13 cellular contexts compared by ENCODE assay signal in genomic region chr3:129591932-129592331, GRCh38. TPM values are rescaled to one million over a fixed set of nuclear protein-coding genes. Genes with fewer than 3 reads are reported as not detected.
DNase-seq lines count a peak whose midpoint lies in the region; ATAC-seq and TF ChIP-seq lines count a peak whose summit lies in the region.
"Had no signal": no experiment of that assay in that cellular context is flagged by ENCODE, and none has a peak within 500 bp of the region (broad histone marks: within the 10 kb centered on the region; RNA-seq: fewer than 3 reads in every experiment).

No MANE protein-coding gene starts in this region.

- H3K4me1 ChIP-seq in esophagus muscularis mucosa (peaks cover 78 to 100% (median 90%) of the 10 kb centered on the region in 4 donors), osteoblast (ENCODE audit: insufficient read depth, low read length) (peaks cover 44% of the 10 kb centered on the region), vagina (peaks cover 95% of the 10 kb centered on the region)

- peaks cover 41 to 65% of the 10 kb centered on the region in 2 donors for H3K4me1 Mint-ChIP-seq in natural killer cell
- H3K4me1 Mint-ChIP-seq in natural killer cell treated with Interleukin-12 subunit alpha and Interleukin-12 subunit beta and Interleukin-15 and Interleukin-18, amount 100 ng/mL, for 72 hours (ENCODE audit: low read depth in 2 of 2), result peaks cover 33 to 43% of the 10 kb centered on the region in 2 donors
- H3K4me1 Mint-ChIP-seq in activated naive CD4-positive, alpha-beta T cell treated with anti-CD3 and anti-CD28 coated beads for 36 hours (ENCODE audit: low read depth), result peaks cover 15% of the 10 kb centered on the region

- no peak overlapping the region for H2AFZ ChIP-seq in osteoblast (ENCODE audit: low read length)

- no peaks in the 10 kb centered on the region for H3K9me3 Mint-ChIP-seq in natural killer cell
- no peaks in the 10 kb centered on the region for H3K9me3 Mint-ChIP-seq in natural killer cell treated with Interleukin-12 subunit alpha and Interleukin-12 subunit beta and Interleukin-15 and Interleukin-18, amount 100 ng/mL, for 72 hours
- no peaks in the 10 kb centered on the region for H3K9me3 Mint-ChIP-seq in activated naive CD4-positive, alpha-beta T cell treated with anti-CD3 and anti-CD28 coated beads for 36 hours
- H3K9me3 Mint-ChIP-seq: activated T-cell treated with anti-CD3 and anti-CD28 coated beads, Interleukin-2, amount 50 U/mL, for 24 hours; memory B cell had no signal

- H3K36me3 ChIP-seq in esophagus muscularis mucosa (peaks cover 0 to 15% (median 7%) of the 10 kb centered on the region in 4 donors), osteoblast (ENCODE audit: insufficient read depth, low read length) (peaks cover 13% of the 10 kb centered on the region), vagina (no peaks in the 10 kb centered on the region)
- H3K36me3 ChIP-seq: brain microvascular endothelial cell had no signal

- 78% methylated on average over 8 of the region's 8 CpGs for WGBS in esophagus muscularis mucosa

- TF ChIP-seq EP300 in esophagus muscularis mucosa (IDR thresholded peaks at IDR 0.05), result no peak

- H3K4me2 ChIP-seq in osteoblast (ENCODE audit: insufficient read depth, low read length), result no peak overlapping the region

- H3K36me3 Mint-ChIP-seq in natural killer cell, result no peaks in the 10 kb centered on the region
- H3K36me3 Mint-ChIP-seq in natural killer cell treated with Interleukin-12 subunit alpha and Interleukin-12 subunit beta and Interleukin-15 and Interleukin-18, amount 100 ng/mL, for 72 hours, result no peaks in the 10 kb centered on the region
- H3K36me3 Mint-ChIP-seq in activated naive CD4-positive, alpha-beta T cell treated with anti-CD3 and anti-CD28 coated beads for 36 hours (ENCODE audit: low read depth), result no peaks in the 10 kb centered on the region
- H3K36me3 Mint-ChIP-seq: memory B cell had no signal

- TF ChIP-seq CTCF in natural killer cell (IDR thresholded peaks at IDR 0.05) (no peak), esophagus muscularis mucosa (IDR thresholded peaks at IDR 0.05) (no peak), osteoblast (IDR thresholded peaks at IDR 0.05; ENCODE audit: extremely low read depth, low read depth, low read length) (no peak), vagina (IDR thresholded peaks at IDR 0.05) (no peak)

- H3K27me3 ChIP-seq in esophagus muscularis mucosa (no peaks in the 10 kb centered on the region), osteoblast (ENCODE audit: insufficient read depth, low read length) (no peaks in the 10 kb centered on the region), vagina (no peaks in the 10 kb centered on the region)
- H3K27me3 ChIP-seq: brain microvascular endothelial cell had no signal

- peak overlapping the region; percentile 55 for H3K4me3 Mint-ChIP-seq in natural killer cell
- H3K4me3 Mint-ChIP-seq in natural killer cell treated with Interleukin-12 subunit alpha and Interleukin-12 subunit beta and Interleukin-15 and Interleukin-18, amount 100 ng/mL, for 72 hours, result no peak overlapping the region
- no peak overlapping the region for H3K4me3 Mint-ChIP-seq in activated naive CD4-positive, alpha-beta T cell treated with anti-CD3 and anti-CD28 coated beads for 36 hours
- H3K4me3 Mint-ChIP-seq: activated T-cell treated with anti-CD3 and anti-CD28 coated beads, Interleukin-2, amount 50 U/mL, for 24 hours had no signal

- intact Hi-C loops in natural killer cell (cut with micrococcal nuclease), result loop anchor here (2.0 kb wide), 1 partner anchor 15 kb away; no protein-coding TSS in a partner anchor
- intact Hi-C loops in esophagus muscularis mucosa (cut with DNase I), result no loop called here
- intact Hi-C loops in vagina (cut with DNase I), result no loop called here
- intact Hi-C loops in activated naive CD4-positive, alpha-beta T cell treated with anti-CD3 and anti-CD28 coated beads for 36 hours (cut with micrococcal nuclease), result no loop called here

- peak in 1 of 3 donors; percentile 18 for ATAC-seq in natural killer cell
- no peak for ATAC-seq in natural killer cell treated with Interleukin-12 subunit alpha and Interleukin-12 subunit beta and Interleukin-15 and Interleukin-18, amount 100 ng/mL, for 72 hours

- TF ChIP-seq POLR2A in esophagus muscularis mucosa (IDR thresholded peaks at IDR 0.05; ENCODE audit: low read depth) (no peak), vagina (IDR thresholded peaks at IDR 0.05) (no peak)

- H4K20me1 ChIP-seq in osteoblast (ENCODE audit: insufficient read depth, low read length), result peaks cover 11% of the 10 kb centered on the region

- peaks cover 89% of the 10 kb centered on the region for H3K79me2 ChIP-seq in osteoblast (ENCODE audit: insufficient read depth, low read length)

- peak overlapping the region; percentile 72 to 83 (median 78) for H3K27ac ChIP-seq in esophagus muscularis mucosa (replicated peaks in 1 of 4)
- H3K27ac ChIP-seq in osteoblast (ENCODE audit: low read depth, low read length), result peak overlapping the region; percentile 3
- H3K27ac ChIP-seq in vagina, result peak overlapping the region; percentile 91

- H3K27ac Mint-ChIP-seq in natural killer cell, result peak overlapping the region; percentile 4 to 72
- no peak overlapping the region for H3K27ac Mint-ChIP-seq in natural killer cell treated with Interleukin-12 subunit alpha and Interleukin-12 subunit beta and Interleukin-15 and Interleukin-18, amount 100 ng/mL, for 72 hours
- H3K27ac Mint-ChIP-seq in activated naive CD4-positive, alpha-beta T cell treated with anti-CD3 and anti-CD28 coated beads for 36 hours, result no peak overlapping the region
- H3K27ac Mint-ChIP-seq: activated T-cell treated with anti-CD3 and anti-CD28 coated beads, Interleukin-2, amount 50 U/mL, for 24 hours; memory B cell had no signal

- H3K27me3 Mint-ChIP-seq in natural killer cell (ENCODE audit: low read depth in 2 of 2), result peaks cover 0 to 2% of the 10 kb centered on the region in 2 donors
- peaks cover 0 to 2% of the 10 kb centered on the region in 2 donors for H3K27me3 Mint-ChIP-seq in natural killer cell treated with Interleukin-12 subunit alpha and Interleukin-12 subunit beta and Interleukin-15 and Interleukin-18, amount 100 ng/mL, for 72 hours
- H3K27me3 Mint-ChIP-seq in activated naive CD4-positive, alpha-beta T cell treated with anti-CD3 and anti-CD28 coated beads for 36 hours (ENCODE audit: low read depth), result peaks cover 5% of the 10 kb centered on the region

- CTCF ChIA-PET in activated naive CD4-positive, alpha-beta T cell treated with anti-CD3 and anti-CD28 coated beads for 36 hours (lab: Charles Lee), result no interaction called here

- H3K4me3 ChIP-seq in esophagus muscularis mucosa, result peak overlapping the region in 2 of 4 donors; percentile 9 to 18
- H3K4me3 ChIP-seq in osteoblast (ENCODE audit: insufficient read depth, low read length), result no peak overlapping the region
- peak overlapping the region in 1 of 2 donors; percentile 18 for H3K4me3 ChIP-seq in vagina

- DNase-seq in natural killer cell (no peak), esophagus muscularis mucosa (ENCODE audit: extremely low spot score) (no peak), osteoblast (ENCODE audit: insufficient read length, low spot score, missing footprints) (peak; percentile 64), vagina (ENCODE audit: extremely low spot score in 2 of 2) (no peak), hepatic stellate cell (ENCODE audit: low spot score) (no peak), NOMO-1 (lab: John Stamatoyannopoulos, UW; ENCODE audit: unreplicated experiment in 2 of 2) (no peak)
- no peak for DNase-seq in natural killer cell treated with Interleukin-12 subunit alpha and Interleukin-12 subunit beta and Interleukin-15 and Interleukin-18, amount 100 ng/mL, for 72 hours (ENCODE audit: low spot score)
- no peak for DNase-seq in activated naive CD4-positive, alpha-beta T cell treated with anti-CD3 and anti-CD28 coated beads for 36 hours
- DNase-seq: activated T-cell treated with anti-CD3 and anti-CD28 coated beads, Interleukin-2, amount 50 U/mL, for 24 hours; brain microvascular endothelial cell; NCI-H2171; RPMI8226 had no signal

- no peaks in the 10 kb centered on the region for H3K9me3 ChIP-seq in esophagus muscularis mucosa
- no peaks in the 10 kb centered on the region for H3K9me3 ChIP-seq in osteoblast (ENCODE audit: low read depth, low read length)
- no peaks in the 10 kb centered on the region for H3K9me3 ChIP-seq in vagina

RNA-seq across cellular contexts. Expression of gene PLXND1, which starts 14.5 kb away (rescaled TPM):
- total RNA-seq in natural killer cell, result 100 to 1,000 TPM; 135 to 214 (median 189) TPM
- total RNA-seq in natural killer cell treated with Interleukin-12 subunit alpha and Interleukin-12 subunit beta and Interleukin-15 and Interleukin-18, amount 100 ng/mL, for 72 hours, result 1 to 10 TPM; 2.8 to 4.8 TPM
- 10 to 100 TPM; 50.5 to 89.9 (median 76.6) TPM for total RNA-seq in esophagus muscularis mucosa
- 126 and 134 TPM in 2 replicates for total RNA-seq in osteoblast
- total RNA-seq in vagina, result 96.5 TPM
- total RNA-seq in activated naive CD4-positive, alpha-beta T cell treated with anti-CD3 and anti-CD28 coated beads for 36 hours, result 1 to 10 TPM; 5.1 to 6.2 TPM

RNA-seq across cellular contexts. Expression of gene H1-8, which starts 49.0 kb away (rescaled TPM):
- total RNA-seq in natural killer cell (not detected), esophagus muscularis mucosa (not detected), osteoblast (not detected in 2 replicates), vagina (not detected)
- not detected for total RNA-seq in natural killer cell treated with Interleukin-12 subunit alpha and Interleukin-12 subunit beta and Interleukin-15 and Interleukin-18, amount 100 ng/mL, for 72 hours
- total RNA-seq in activated naive CD4-positive, alpha-beta T cell treated with anti-CD3 and anti-CD28 coated beads for 36 hours, result not detected

Comparison
In these comparisons a context has a peak if more than half of its experiments do, and no peak if none do; other contexts are left out.
1. H3K27ac Mint-ChIP-seq: peak in natural killer cell (2 of 2); none in natural killer cell treated with Interleukin-12 subunit alpha and Interleukin-12 subunit beta and Interleukin-15 and Interleukin-18, amount 100 ng/mL, for 72 hours (0 of 2) and activated naive CD4-positive, alpha-beta T cell treated with anti-CD3 and anti-CD28 coated beads for 36 hours (single experiment).
2. RNA of gene PLXND1, which starts 14.5 kb away (total RNA-seq): 135 to 214 TPM in natural killer cell, 126 to 134 TPM in osteoblast, 96.5 TPM in vagina (single experiment) and 50.5 to 89.9 TPM in esophagus muscularis mucosa; 5.1 to 6.2 TPM in activated naive CD4-positive, alpha-beta T cell treated with anti-CD3 and anti-CD28 coated beads for 36 hours and 2.8 to 4.8 TPM in natural killer cell treated with Interleukin-12 subunit alpha and Interleukin-12 subunit beta and Interleukin-15 and Interleukin-18, amount 100 ng/mL, for 72 hours; every median in the first group is over 4 times any median in the second.
3. H3K27ac ChIP-seq: peak in every context shown above with its lines; median percentile 91 in vagina; 78 in esophagus muscularis mucosa; 3 in osteoblast.